ENCODE assay signal across 35 cellular contexts in genomic region chr19:4906963-4907362, GRCh38. TPM values are rescaled to one million over a fixed set of nuclear protein-coding genes. Genes with fewer than 3 reads are reported as not detected.
"Had no signal": no experiment of that assay in that cellular context is flagged by ENCODE, and none has a peak within 500 bp of the region (broad histone marks: within the 10 kb centered on the region; RNA-seq: fewer than 3 reads in every experiment).

No MANE protein-coding gene starts in this region.

- H3K9me3 Mint-ChIP-seq: activated CD4-positive, alpha-beta T cell treated with anti-CD3 and anti-CD28 coated beads, Interleukin-2, amount 10 ng/mL, durations not matched to agents 7 days and 5 days; activated CD8-positive, alpha-beta T cell treated with anti-CD3 and anti-CD28 coated beads for 36 hours; activated T-cell treated with anti-CD3 and anti-CD28 coated beads, Interleukin-2, amount 50 U/mL, for 4 hours; activated T-helper 17 cell treated with anti-CD3 and anti-CD28 coated beads, Interleukin-2, amount 50 U/mL, for 72 hours; natural killer cell treated with Interleukin-12 subunit alpha and Interleukin-12 subunit beta and Interleukin-15 and Interleukin-18, amount 100 ng/mL, for 72 hours; stimulated activated naive B cell treated with anti-CD40 and anti-IgM and Interleukin-4, amounts not matched to agents 10 μg/mL and 1 μg/mL and 100 μg/mL, for 72 hours had no signal

- H3K4me3 Mint-ChIP-seq: activated CD4-positive, alpha-beta T cell treated with anti-CD3 and anti-CD28 coated beads, Interleukin-2, amount 10 ng/mL, durations not matched to agents 7 days and 5 days; activated CD8-positive, alpha-beta T cell treated with anti-CD3 and anti-CD28 coated beads for 36 hours; activated T-cell treated with anti-CD3 and anti-CD28 coated beads, Interleukin-2, amount 50 U/mL, for 4 hours; activated T-helper 17 cell treated with anti-CD3 and anti-CD28 coated beads, Interleukin-2, amount 50 U/mL, for 72 hours; natural killer cell treated with Interleukin-12 subunit alpha and Interleukin-12 subunit beta and Interleukin-15 and Interleukin-18, amount 100 ng/mL, for 72 hours; stimulated activated naive B cell treated with anti-CD40 and anti-IgM and Interleukin-4, amounts not matched to agents 10 μg/mL and 1 μg/mL and 100 μg/mL, for 72 hours; T-helper 17 cell had no signal

- H3K27ac ChIP-seq: breast epithelium, esophagus muscularis mucosa, gastrocnemius medialis, sigmoid colon, suprapubic skin, tibial artery, upper lobe of right lung had no signal

- ATAC-seq: activated CD8-positive, alpha-beta T cell treated with anti-CD3 and anti-CD28 coated beads for 36 hours; activated T-cell treated with anti-CD3 and anti-CD28 coated beads, Interleukin-2, amount 50 U/mL, for 4 hours; activated T-helper 17 cell treated with anti-CD3 and anti-CD28 coated beads, Interleukin-2, amount 50 U/mL, for 72 hours; gastrocnemius medialis; left ventricle myocardium superior; mucosa of descending colon; natural killer cell treated with Interleukin-12 subunit alpha and Interleukin-12 subunit beta and Interleukin-15 and Interleukin-18, amount 100 ng/mL, for 72 hours; stimulated activated naive B cell treated with anti-CD40 and anti-IgM and Interleukin-4, amounts not matched to agents 10 μg/mL and 1 μg/mL and 100 μg/mL, for 72 hours; T-helper 17 cell; upper lobe of right lung had no signal

- FAIRE-seq: astrocyte, colon, islet of Langerhans had no signal

- H3K36me3 ChIP-seq: breast epithelium, esophagus muscularis mucosa, gastrocnemius medialis, sigmoid colon, suprapubic skin, tibial artery, upper lobe of right lung had no signal

- H3K27me3 ChIP-seq: breast epithelium, gastrocnemius medialis, suprapubic skin had no signal

- H3K4me3 ChIP-seq: breast epithelium, esophagus muscularis mucosa, gastrocnemius medialis, mucosa of descending colon, sigmoid colon, suprapubic skin, tibial artery, upper lobe of right lung had no signal

- DNase-seq: activated CD4-positive, alpha-beta T cell treated with anti-CD3 and anti-CD28 coated beads for 1 hour; activated CD4-positive, alpha-beta T cell treated with anti-CD3 and anti-CD28 coated beads, Interleukin-2, amount 10 ng/mL, durations not matched to agents 7 days and 5 days; activated CD8-positive, alpha-beta T cell treated with anti-CD3 and anti-CD28 coated beads for 36 hours; activated gamma-delta T cell treated with Interleukin-2 at 50 U/mL for 16 hours; activated naive CD4-positive, alpha-beta T cell treated with anti-CD3 and anti-CD28 coated beads, Interleukin-2, amount 50 U/mL, for 16 hours; activated T-cell treated with anti-CD3 and anti-CD28 coated beads, Interleukin-2, amount 50 U/mL, for 4 hours; amniotic stem cell; central memory CD4-positive, alpha-beta T cell; dermis blood vessel endothelial cell; effector CD4-positive, alpha-beta T cell; gastrocnemius medialis; glutamatergic neuron; left ventricle myocardium superior; mucosa of descending colon; retina; sigmoid colon; stimulated activated CD4-positive, alpha-beta T cell treated with anti-CD3 and anti-CD28 coated beads, Interleukin-15, amount 100 ng/mL, for 24 hours; stimulated activated CD4-positive, alpha-beta T cell treated with anti-CD3 and anti-CD28 coated beads, Interleukin-2, amount 100 ng/mL, for 24 hours; stimulated activated naive B cell treated with anti-CD40 and anti-IgM and Interleukin-4, amounts not matched to agents 10 μg/mL and 1 μg/mL and 100 μg/mL, for 72 hours; T-helper 17 cell; T1000; tibial artery; upper lobe of right lung had no signal

- H3K27ac Mint-ChIP-seq: activated CD4-positive, alpha-beta T cell treated with anti-CD3 and anti-CD28 coated beads, Interleukin-2, amount 10 ng/mL, durations not matched to agents 7 days and 5 days; activated CD8-positive, alpha-beta T cell treated with anti-CD3 and anti-CD28 coated beads for 36 hours; activated T-helper 17 cell treated with anti-CD3 and anti-CD28 coated beads, Interleukin-2, amount 50 U/mL, for 72 hours; natural killer cell treated with Interleukin-12 subunit alpha and Interleukin-12 subunit beta and Interleukin-15 and Interleukin-18, amount 100 ng/mL, for 72 hours; progenitor cell of endocrine pancreas; stimulated activated naive B cell treated with anti-CD40 and anti-IgM and Interleukin-4, amounts not matched to agents 10 μg/mL and 1 μg/mL and 100 μg/mL, for 72 hours; T-helper 17 cell had no signal

- H3K27me3 Mint-ChIP-seq: activated CD4-positive, alpha-beta T cell treated with anti-CD3 and anti-CD28 coated beads, Interleukin-2, amount 10 ng/mL, durations not matched to agents 7 days and 5 days; activated CD8-positive, alpha-beta T cell treated with anti-CD3 and anti-CD28 coated beads for 36 hours; activated T-helper 17 cell treated with anti-CD3 and anti-CD28 coated beads, Interleukin-2, amount 50 U/mL, for 72 hours; natural killer cell treated with Interleukin-12 subunit alpha and Interleukin-12 subunit beta and Interleukin-15 and Interleukin-18, amount 100 ng/mL, for 72 hours; stimulated activated naive B cell treated with anti-CD40 and anti-IgM and Interleukin-4, amounts not matched to agents 10 μg/mL and 1 μg/mL and 100 μg/mL, for 72 hours; T-helper 17 cell had no signal

- H3K9me3 ChIP-seq: breast epithelium, esophagus muscularis mucosa, gastrocnemius medialis, mucosa of descending colon, sigmoid colon, suprapubic skin, tibial artery, upper lobe of right lung had no signal

RNA-seq across cellular contexts. Expression of gene ARRDC5, which starts 4.3 kb away (rescaled TPM):
- total RNA-seq: astrocyte, dermis blood vessel endothelial cell, gastrocnemius medialis, left ventricle myocardium superior, lung microvascular endothelial cell, myocyte, osteocyte, progenitor cell of endocrine pancreas, upper lobe of right lung had no signal
